23 cellular contexts compared by ENCODE assay signal in the genomic region with DNA sequence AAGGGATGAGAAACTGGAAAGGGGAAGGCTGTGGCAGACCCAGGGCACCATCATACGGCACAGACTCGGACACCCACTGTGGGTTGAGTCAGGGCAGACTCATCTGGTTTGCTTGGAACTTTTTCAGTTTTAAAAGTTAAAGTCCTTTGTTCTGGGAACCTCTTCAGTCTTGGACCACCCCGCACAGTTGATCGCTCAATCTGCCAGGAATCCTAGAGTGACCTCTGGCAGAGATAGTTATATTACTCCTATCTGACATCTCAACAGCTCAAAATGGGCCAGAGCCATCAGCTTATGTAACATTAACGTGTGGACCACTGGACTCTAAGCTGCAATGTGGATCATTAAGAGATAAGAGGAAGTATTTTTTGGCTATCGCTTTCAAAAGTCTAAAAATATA.
A peak's percentile ranks its signal among the peaks of the same experiment; 100 is the strongest.
DNase-seq lines count a peak whose midpoint lies in the region; ATAC-seq, FAIRE-seq and TF ChIP-seq lines count a peak whose summit lies in the region.
"Had no signal": no experiment of that assay in that cellular context is flagged by ENCODE, and none has a peak within 500 bp of the region (broad histone marks: within the 10 kb centered on the region; RNA-seq: fewer than 3 reads in every experiment).

No MANE protein-coding gene starts in this region.

- in situ Hi-C loops in gastrocnemius medialis (cut with MboI; ENCODE audit: low sequenced_read_pairs in 4 of 4) = loop anchor here in 2 of 4 donors (10.0 to 25.0 kb wide), 2 partner anchors 104 to 254 kb away; no protein-coding TSS in a partner anchor

- H3K27me3 ChIP-seq in BLaER1 treated with 17β-estradiol and CSF1 and Interleukin-3, amounts not matched to agents 10 nM and 100 nM = no peaks in the 10 kb centered on the region
- H3K27me3 ChIP-seq in right cardiac atrium (ENCODE audit: control insufficient read depth, insufficient read depth) (no peaks in the 10 kb centered on the region), gastrocnemius medialis (no peaks in the 10 kb centered on the region)
- H3K27me3 ChIP-seq: adrenal gland, suprapubic skin had no signal

- TF ChIP-seq POLR2A in gastrocnemius medialis (IDR thresholded peaks at IDR 0.05) = no peak
- no peak for TF ChIP-seq POLR2A in H54 (IDR thresholded peaks at IDR 0.05; ENCODE audit: low read depth, low read length)

- intact Hi-C loops in right cardiac atrium (cut with DNase I) (no loop called here), gastrocnemius medialis (cut with DNase I; ENCODE audit: low total_unique reads) (no loop called here)
- intact Hi-C loops in activated CD4-positive, alpha-beta T cell treated with anti-CD3 and anti-CD28 coated beads for 36 hours (cut with DNase I, micrococcal nuclease) = no loop called here
- intact Hi-C loops in activated CD8-positive, alpha-beta T cell treated with anti-CD3 and anti-CD28 coated beads for 36 hours (cut with micrococcal nuclease) = no loop called here

- H3K4me2 ChIP-seq in BLaER1 treated with 17β-estradiol and CSF1 and Interleukin-3, amounts not matched to agents 10 nM and 100 nM = peak overlapping the region; percentile 2 to 57 (median 24); a peak in 17 of 22 replicates

- H3K27ac ChIP-seq in BLaER1 treated with 17β-estradiol and CSF1 and Interleukin-3, amounts not matched to agents 10 nM and 100 nM = peak overlapping the region in 1 of 11 experiments; percentile 3; a peak in 1 of 22 replicates
- peak overlapping the region; percentile 43 for H3K27ac ChIP-seq in right cardiac atrium (ENCODE audit: low read length)
- peak overlapping the region; percentile 7 to 35 (median 17) for H3K27ac ChIP-seq in gastrocnemius medialis
- H3K27ac ChIP-seq: prostate gland, suprapubic skin had no signal

- CTCF ChIA-PET in activated CD4-positive, alpha-beta T cell treated with anti-CD3 and anti-CD28 coated beads for 36 hours (lab: Charles Lee) = interaction anchor here (0.5 kb wide), 1 partner anchor 10 kb away, joined by 4 read pairs; no protein-coding TSS in a partner anchor
- CTCF ChIA-PET in activated CD8-positive, alpha-beta T cell treated with anti-CD3 and anti-CD28 coated beads for 36 hours (lab: Charles Lee) = no interaction called here

- 45% methylated on average over 6 of the region's 6 CpGs for WGBS in right cardiac atrium

- H3K9me3 ChIP-seq in BLaER1 treated with 17β-estradiol and CSF1 and Interleukin-3, amounts not matched to agents 10 nM and 100 nM (replicated peaks in 1 of 11) = peaks cover 0 to 21% (median 6%) of the 10 kb centered on the region in 11 experiments; a peak in 10 of 22 replicates
- H3K9me3 ChIP-seq in right cardiac atrium (ENCODE audit: control insufficient read depth, low read length) = no peaks in the 10 kb centered on the region
- H3K9me3 ChIP-seq in gastrocnemius medialis = no peaks in the 10 kb centered on the region
- H3K9me3 ChIP-seq: adrenal gland, prostate gland, suprapubic skin had no signal

- no peaks in the 10 kb centered on the region for H3K36me3 ChIP-seq in BLaER1 treated with 17β-estradiol and CSF1 and Interleukin-3, amounts not matched to agents 10 nM and 100 nM
- no peaks in the 10 kb centered on the region for H3K36me3 ChIP-seq in gastrocnemius medialis
- H3K36me3 ChIP-seq: adrenal gland, prostate gland, suprapubic skin had no signal

- TF ChIP-seq CTCF in cardiac fibroblast (IDR thresholded peaks at IDR 0.05; ENCODE audit: low read depth, low read length) = no peak
- no peak for TF ChIP-seq CTCF in gastrocnemius medialis (IDR thresholded peaks at IDR 0.05 in 4 of 5, conservative IDR thresholded peaks at IDR 0.05 in 1 of 5)
- no peak for TF ChIP-seq CTCF in activated CD8-positive, alpha-beta T cell treated with anti-CD3 and anti-CD28 coated beads for 36 hours (IDR thresholded peaks at IDR 0.05)

- H3K27me3 Mint-ChIP-seq in activated CD4-positive, alpha-beta T cell treated with anti-CD3 and anti-CD28 coated beads for 36 hours = peaks cover 11% of the 10 kb centered on the region
- H3K27me3 Mint-ChIP-seq in activated CD8-positive, alpha-beta T cell treated with anti-CD3 and anti-CD28 coated beads for 36 hours = peaks cover 14% of the 10 kb centered on the region

- peaks cover 3% of the 10 kb centered on the region for H3K4me1 Mint-ChIP-seq in activated CD4-positive, alpha-beta T cell treated with anti-CD3 and anti-CD28 coated beads for 36 hours
- H3K4me1 Mint-ChIP-seq in activated CD8-positive, alpha-beta T cell treated with anti-CD3 and anti-CD28 coated beads for 36 hours (ENCODE audit: low read depth) = peaks cover 3% of the 10 kb centered on the region

- H3K36me3 Mint-ChIP-seq in activated CD4-positive, alpha-beta T cell treated with anti-CD3 and anti-CD28 coated beads for 36 hours (ENCODE audit: low read depth) = no peaks in the 10 kb centered on the region
- H3K36me3 Mint-ChIP-seq in activated CD8-positive, alpha-beta T cell treated with anti-CD3 and anti-CD28 coated beads for 36 hours (ENCODE audit: low read depth) = no peaks in the 10 kb centered on the region
- H3K36me3 Mint-ChIP-seq: CD4-positive, CD25-positive, alpha-beta regulatory T cell had no signal

- no peak overlapping the region for H3K4me3 ChIP-seq in BLaER1 treated with 17β-estradiol and CSF1 and Interleukin-3, amounts not matched to agents 10 nM and 100 nM
- H3K4me3 ChIP-seq in cardiac fibroblast (replicated peaks in 1 of 2; ENCODE audit: low read depth in 2 of 2, low read length in 2 of 2) (no peak overlapping the region), right cardiac atrium (ENCODE audit: low read length) (no peak overlapping the region), gastrocnemius medialis (no peak overlapping the region)
- H3K4me3 ChIP-seq: adrenal gland, prostate gland, suprapubic skin had no signal

- peak; percentile 44 to 75 for ATAC-seq in right cardiac atrium
- ATAC-seq in gastrocnemius medialis = no peak
- no peak for ATAC-seq in activated CD4-positive, alpha-beta T cell treated with anti-CD3 and anti-CD28 coated beads for 36 hours
- no peak for ATAC-seq in activated CD8-positive, alpha-beta T cell treated with anti-CD3 and anti-CD28 coated beads for 36 hours

- no peak for FAIRE-seq in H54 (lab: Jason Lieb, UNC)

- H3K27ac Mint-ChIP-seq in activated CD4-positive, alpha-beta T cell treated with anti-CD3 and anti-CD28 coated beads for 36 hours = no peak overlapping the region
- H3K27ac Mint-ChIP-seq in activated CD8-positive, alpha-beta T cell treated with anti-CD3 and anti-CD28 coated beads for 36 hours = no peak overlapping the region
- H3K27ac Mint-ChIP-seq: activated CD4-positive, alpha-beta T cell treated with anti-CD3 and anti-CD28 coated beads, Interleukin-2, amount 10 ng/mL, durations not matched to agents 24 days and 14 days; CD4-positive, CD25-positive, alpha-beta regulatory T cell; nephron progenitor cell had no signal

- peaks cover 8 to 51% (median 18%) of the 10 kb centered on the region in 10 experiments; a peak in 16 of 20 replicates for H3K4me1 ChIP-seq in BLaER1 treated with 17β-estradiol and CSF1 and Interleukin-3, amounts not matched to agents 10 nM and 100 nM
- H3K4me1 ChIP-seq in right cardiac atrium (ENCODE audit: control insufficient read depth, insufficient read depth, low read length) (no peaks in the 10 kb centered on the region), gastrocnemius medialis (peaks cover 0 to 24% of the 10 kb centered on the region in 2 donors)
- H3K4me1 ChIP-seq: prostate gland had no signal

- no peaks in the 10 kb centered on the region for H3K9me3 Mint-ChIP-seq in activated CD4-positive, alpha-beta T cell treated with anti-CD3 and anti-CD28 coated beads for 36 hours (ENCODE audit: low read depth)
- no peaks in the 10 kb centered on the region for H3K9me3 Mint-ChIP-seq in activated CD8-positive, alpha-beta T cell treated with anti-CD3 and anti-CD28 coated beads for 36 hours
- H3K9me3 Mint-ChIP-seq: activated CD4-positive, alpha-beta T cell treated with anti-CD3 and anti-CD28 coated beads, Interleukin-2, amount 10 ng/mL, durations not matched to agents 24 days and 14 days had no signal

- H3K9ac ChIP-seq in BLaER1 treated with 17β-estradiol and CSF1 and Interleukin-3, amounts not matched to agents 10 nM and 100 nM = no peak overlapping the region

- POLR2A ChIA-PET in activated CD4-positive, alpha-beta T cell treated with anti-CD3 and anti-CD28 coated beads for 36 hours (lab: Charles Lee) = no interaction called here
- POLR2A ChIA-PET in activated CD8-positive, alpha-beta T cell treated with anti-CD3 and anti-CD28 coated beads for 36 hours (lab: Charles Lee) = no interaction called here

- DNase-seq in cardiac fibroblast (ENCODE audit: low read depth in 2 of 2) (peak; percentile 18 to 77), right cardiac atrium (peak; percentile 22 to 77 (median 55)), gastrocnemius medialis (no peak), H54 (ENCODE audit: insufficient read length, low spot score) (no peak)
- DNase-seq in activated CD4-positive, alpha-beta T cell treated with anti-CD3 and anti-CD28 coated beads for 36 hours = no peak
- no peak for DNase-seq in activated CD8-positive, alpha-beta T cell treated with anti-CD3 and anti-CD28 coated beads for 36 hours
- DNase-seq in activated naive CD4-positive, alpha-beta T cell treated with Interleukin-2 at 50 U/mL for 16 hours = no peak
- DNase-seq: ACHN; activated CD4-positive, alpha-beta T cell treated with anti-CD3 and anti-CD28 coated beads, Interleukin-2, amount 10 ng/mL, durations not matched to agents 24 days and 14 days; activated effector memory CD4-positive, alpha-beta T cell treated with anti-CD3 and anti-CD28 coated beads, Interleukin-2, amount 50 U/mL, for 16 hours; CD4-positive, CD25-positive, alpha-beta regulatory T cell; central memory CD4-positive, alpha-beta T cell; DMS153; GDM1; midbrain; NCI-H1105; NCI-H510A treated with DMSO at 0.1 percent for 48 hours; nephron progenitor cell; RPMI8226 had no signal

- H4K20me1 ChIP-seq in BLaER1 treated with 17β-estradiol and CSF1 and Interleukin-3, amounts not matched to agents 10 nM and 100 nM = no peaks in the 10 kb centered on the region

- no peak overlapping the region for H3K4me3 Mint-ChIP-seq in activated CD4-positive, alpha-beta T cell treated with anti-CD3 and anti-CD28 coated beads for 36 hours
- H3K4me3 Mint-ChIP-seq in activated CD8-positive, alpha-beta T cell treated with anti-CD3 and anti-CD28 coated beads for 36 hours = no peak overlapping the region
- H3K4me3 Mint-ChIP-seq: activated CD4-positive, alpha-beta T cell treated with anti-CD3 and anti-CD28 coated beads, Interleukin-2, amount 10 ng/mL, durations not matched to agents 24 days and 14 days; CD4-positive, CD25-positive, alpha-beta regulatory T cell; nephron progenitor cell had no signal

Comparison
In these comparisons a context has a peak if more than half of its experiments do, and no peak if none do; other contexts are left out.
1. DNase-seq: peak in cardiac fibroblast (2 of 2) and right cardiac atrium (3 of 3); none in gastrocnemius medialis (0 of 2), H54 (single experiment), activated CD4-positive, alpha-beta T cell treated with anti-CD3 and anti-CD28 coated beads for 36 hours (single experiment), activated CD8-positive, alpha-beta T cell treated with anti-CD3 and anti-CD28 coated beads for 36 hours (single experiment) and activated naive CD4-positive, alpha-beta T cell treated with Interleukin-2 at 50 U/mL for 16 hours (single experiment).
2. ATAC-seq: peak in right cardiac atrium (2 of 2); none in gastrocnemius medialis (0 of 2), activated CD4-positive, alpha-beta T cell treated with anti-CD3 and anti-CD28 coated beads for 36 hours (single experiment) and activated CD8-positive, alpha-beta T cell treated with anti-CD3 and anti-CD28 coated beads for 36 hours (single experiment).